1 cellular context compared by ENCODE assay signal in the genomic region with DNA sequence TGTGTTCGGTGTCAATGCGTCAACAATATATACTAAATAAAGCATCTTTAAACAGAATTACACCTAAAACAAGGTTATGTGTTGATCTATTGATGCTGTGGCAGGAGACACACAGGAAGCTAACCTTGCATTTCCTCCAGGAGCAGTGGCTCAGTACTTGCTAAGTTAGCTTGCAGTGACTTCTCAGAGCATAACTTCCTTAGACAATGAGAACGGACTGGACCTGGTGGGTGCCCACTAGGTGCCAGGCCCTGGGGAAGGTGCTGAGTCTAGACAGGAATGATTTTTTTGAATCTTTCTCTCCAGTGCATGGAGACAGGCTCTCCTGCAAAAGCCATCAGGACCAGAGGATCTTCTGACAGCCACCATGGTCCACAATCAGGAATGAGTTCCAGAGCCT.
TF ChIP-seq lines count a peak whose summit lies in the region.

No MANE protein-coding gene starts in this region.

TF ChIP-seq in HepG2, 621 proteins besides CTCF, POLR2A, EP300 and RAD21:
- TF ChIP-seq, protein P1, sequence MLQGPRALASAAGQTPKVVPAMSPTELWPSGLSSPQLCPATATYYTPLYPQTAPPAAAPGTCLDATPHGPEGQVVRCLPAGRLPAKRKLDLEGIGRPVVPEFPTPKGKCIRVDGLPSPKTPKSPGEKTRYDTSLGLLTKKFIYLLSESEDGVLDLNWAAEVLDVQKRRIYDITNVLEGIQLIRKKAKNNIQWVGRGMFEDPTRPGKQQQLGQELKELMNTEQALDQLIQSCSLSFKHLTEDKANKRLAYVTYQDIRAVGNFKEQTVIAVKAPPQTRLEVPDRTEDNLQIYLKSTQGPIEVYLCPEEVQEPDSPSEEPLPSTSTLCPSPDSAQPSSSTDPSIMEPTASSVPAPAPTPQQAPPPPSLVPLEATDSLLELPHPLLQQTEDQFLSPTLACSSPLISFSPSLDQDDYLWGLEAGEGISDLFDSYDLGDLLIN (CRISPR knock-in tag; IDR thresholded peaks at IDR 0.05; ENCODE audit: borderline replicate concordance) = no peak
- no peak for TF ChIP-seq MXD4 (CRISPR knock-in tag; IDR thresholded peaks at IDR 0.05)
- no peak for TF ChIP-seq CC2D1A (CRISPR knock-in tag; IDR thresholded peaks at IDR 0.05)
- TF ChIP-seq, protein P2, sequence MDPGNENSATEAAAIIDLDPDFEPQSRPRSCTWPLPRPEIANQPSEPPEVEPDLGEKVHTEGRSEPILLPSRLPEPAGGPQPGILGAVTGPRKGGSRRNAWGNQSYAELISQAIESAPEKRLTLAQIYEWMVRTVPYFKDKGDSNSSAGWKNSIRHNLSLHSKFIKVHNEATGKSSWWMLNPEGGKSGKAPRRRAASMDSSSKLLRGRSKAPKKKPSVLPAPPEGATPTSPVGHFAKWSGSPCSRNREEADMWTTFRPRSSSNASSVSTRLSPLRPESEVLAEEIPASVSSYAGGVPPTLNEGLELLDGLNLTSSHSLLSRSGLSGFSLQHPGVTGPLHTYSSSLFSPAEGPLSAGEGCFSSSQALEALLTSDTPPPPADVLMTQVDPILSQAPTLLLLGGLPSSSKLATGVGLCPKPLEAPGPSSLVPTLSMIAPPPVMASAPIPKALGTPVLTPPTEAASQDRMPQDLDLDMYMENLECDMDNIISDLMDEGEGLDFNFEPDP (CRISPR knock-in tag; conservative IDR thresholded peaks at IDR 0.05) = no peak
- no peak for TF ChIP-seq ZNF432 (CRISPR knock-in tag; IDR thresholded peaks at IDR 0.05; ENCODE audit: borderline replicate concordance)
- TF ChIP-seq CREB1 (IDR thresholded peaks at IDR 0.05) = no peak
- TF ChIP-seq CREB1 (CRISPR knock-in tag; IDR thresholded peaks at IDR 0.05) = no peak
- TF ChIP-seq FOXC1 (CRISPR knock-in tag; IDR thresholded peaks at IDR 0.05; ENCODE audit: borderline replicate concordance) = no peak
- no peak for TF ChIP-seq ZNF256 (CRISPR knock-in tag; conservative IDR thresholded peaks at IDR 0.05)
- no peak for TF ChIP-seq PRPF4 (IDR thresholded peaks at IDR 0.05; ENCODE audit: low read depth, low read length, poor library complexity, severe bottlenecking)
- no peak for TF ChIP-seq TBX3 (IDR thresholded peaks at IDR 0.05; ENCODE audit: borderline replicate concordance)
- TF ChIP-seq MAFK (conservative IDR thresholded peaks at IDR 0.05 in 1 of 2, IDR thresholded peaks at IDR 0.05 in 1 of 2; ENCODE audit: low read length in 2 of 2) = no peak
- TF ChIP-seq, protein P3, sequence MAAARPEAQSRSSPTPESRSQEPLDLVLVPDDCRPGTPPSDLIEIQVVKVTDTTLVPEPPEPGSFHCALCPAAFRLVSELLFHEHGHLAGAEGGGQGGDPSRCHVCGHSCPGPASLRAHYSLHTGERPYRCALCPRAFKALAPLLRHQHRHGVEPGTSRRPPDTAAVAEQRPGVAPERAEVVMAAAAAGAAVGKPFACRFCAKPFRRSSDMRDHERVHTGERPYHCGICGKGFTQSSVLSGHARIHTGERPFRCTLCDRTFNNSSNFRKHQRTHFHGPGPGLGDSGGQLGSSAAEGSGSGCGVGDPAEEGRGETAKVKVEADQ (CRISPR knock-in tag; IDR thresholded peaks at IDR 0.05; ENCODE audit: borderline replicate concordance) = no peak
- TF ChIP-seq, protein P4, sequence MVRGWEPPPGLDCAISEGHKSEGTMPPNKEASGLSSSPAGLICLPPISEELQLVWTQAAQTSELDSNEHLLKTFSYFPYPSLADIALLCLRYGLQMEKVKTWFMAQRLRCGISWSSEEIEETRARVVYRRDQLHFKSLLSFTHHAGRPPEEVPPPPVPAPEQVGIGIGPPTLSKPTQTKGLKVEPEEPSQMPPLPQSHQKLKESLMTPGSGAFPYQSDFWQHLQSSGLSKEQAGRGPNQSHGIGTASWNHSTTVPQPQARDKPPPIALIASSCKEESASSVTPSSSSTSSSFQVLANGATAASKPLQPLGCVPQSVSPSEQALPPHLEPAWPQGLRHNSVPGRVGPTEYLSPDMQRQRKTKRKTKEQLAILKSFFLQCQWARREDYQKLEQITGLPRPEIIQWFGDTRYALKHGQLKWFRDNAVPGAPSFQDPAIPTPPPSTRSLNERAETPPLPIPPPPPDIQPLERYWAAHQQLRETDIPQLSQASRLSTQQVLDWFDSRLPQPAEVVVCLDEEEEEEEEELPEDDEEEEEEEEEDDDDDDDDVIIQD (CRISPR knock-in tag; IDR thresholded peaks at IDR 0.05; ENCODE audit: low read depth) = no peak
- no peak for TF ChIP-seq NR2F2 (IDR thresholded peaks at IDR 0.05; ENCODE audit: borderline replicate concordance, low read depth)
